ENCODE assay signal across 26 cellular contexts in the genomic region with DNA sequence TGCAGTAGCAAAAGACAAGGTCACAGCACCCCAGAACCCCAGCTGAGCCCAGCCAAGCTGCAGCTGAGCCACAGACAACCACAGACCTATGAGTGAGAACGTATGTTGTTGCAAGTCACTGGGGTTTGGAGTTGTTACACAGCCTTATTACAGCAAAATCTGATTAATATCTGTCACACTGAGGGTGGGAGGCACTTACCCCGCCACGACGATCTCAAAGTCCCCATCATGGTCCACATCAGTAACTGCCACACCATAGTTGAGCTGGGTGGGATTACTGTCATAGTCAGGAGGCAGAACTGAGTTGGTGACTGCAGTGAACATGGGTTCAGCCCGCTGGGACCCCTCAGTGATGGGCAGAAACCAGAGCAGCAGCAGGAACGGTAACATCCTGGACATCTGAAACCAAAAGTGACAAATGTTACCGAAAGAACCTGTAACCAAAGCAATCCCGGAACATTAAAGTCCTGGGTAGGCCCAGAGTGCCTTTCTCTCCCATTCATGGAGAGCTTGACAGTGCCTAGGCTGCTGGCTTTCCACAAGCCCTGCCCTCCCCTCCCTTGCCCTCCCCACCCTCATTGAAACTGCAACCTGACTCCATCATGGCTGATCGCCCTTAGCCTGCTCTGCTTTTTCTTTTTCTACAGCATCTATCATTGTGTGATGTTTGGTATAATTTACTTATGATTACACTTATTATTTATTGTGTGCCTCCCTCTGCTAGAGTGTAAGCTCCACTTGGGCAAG. TPM values are rescaled to one million over a fixed set of nuclear protein-coding genes. Genes with fewer than 3 reads are reported as not detected.
"Had no signal": no experiment of that assay in that cellular context is flagged by ENCODE, and none has a peak within 500 bp of the region (broad histone marks: within the 10 kb centered on the region; RNA-seq: fewer than 3 reads in every experiment).

No MANE protein-coding gene starts in this region.

- H3K9me3 ChIP-seq: SK-N-SH had no signal

- H3K4me3 ChIP-seq: K562 had no signal

- H3K4me3 Mint-ChIP-seq: IgD-negative memory B cell, T-cell had no signal

- DNase-seq: Kasumi-1; MM.1S; NCI-H1092 treated with DMSO at 0.1 percent for 48 hours; NCI-H1436 treated with DMSO at 0.1 percent for 48 hours; NCI-H1694; NCI-H187 treated with DMSO at 0.1 percent for 48 hours; NCI-H2029 treated with DMSO at 0.1 percent for 48 hours; NCI-H2107; NCI-H2171 treated with DMSO at 0.1 percent for 48 hours; NCI-H345; NCI-H446 treated with DMSO at 0.1 percent for 48 hours; NCI-H524 treated with DMSO at 0.1 percent for 48 hours; NCI-H82; NK-92 treated with Interleukin-12 subunit alpha and Interleukin-12 subunit beta, amount 100 ng/mL, for 24 hours; PC-3; SHP77; SK-N-SH; SW 1271; T-cell had no signal

- H3K27ac ChIP-seq: HL-60, KMS-11, RWPE1 had no signal

- H3K36me3 Mint-ChIP-seq: T-cell had no signal

- H3K9me3 Mint-ChIP-seq: T-cell had no signal

- H3K27ac Mint-ChIP-seq: IgD-negative memory B cell, T-cell had no signal

RNA-seq across cellular contexts. Expression of gene CRTAC1, which starts 19.3 kb away (rescaled TPM):
- total RNA-seq: K562, M059J, OCI-LY7, PC-3 had no signal
